1 cellular context compared by ENCODE assay signal in the genomic region with DNA sequence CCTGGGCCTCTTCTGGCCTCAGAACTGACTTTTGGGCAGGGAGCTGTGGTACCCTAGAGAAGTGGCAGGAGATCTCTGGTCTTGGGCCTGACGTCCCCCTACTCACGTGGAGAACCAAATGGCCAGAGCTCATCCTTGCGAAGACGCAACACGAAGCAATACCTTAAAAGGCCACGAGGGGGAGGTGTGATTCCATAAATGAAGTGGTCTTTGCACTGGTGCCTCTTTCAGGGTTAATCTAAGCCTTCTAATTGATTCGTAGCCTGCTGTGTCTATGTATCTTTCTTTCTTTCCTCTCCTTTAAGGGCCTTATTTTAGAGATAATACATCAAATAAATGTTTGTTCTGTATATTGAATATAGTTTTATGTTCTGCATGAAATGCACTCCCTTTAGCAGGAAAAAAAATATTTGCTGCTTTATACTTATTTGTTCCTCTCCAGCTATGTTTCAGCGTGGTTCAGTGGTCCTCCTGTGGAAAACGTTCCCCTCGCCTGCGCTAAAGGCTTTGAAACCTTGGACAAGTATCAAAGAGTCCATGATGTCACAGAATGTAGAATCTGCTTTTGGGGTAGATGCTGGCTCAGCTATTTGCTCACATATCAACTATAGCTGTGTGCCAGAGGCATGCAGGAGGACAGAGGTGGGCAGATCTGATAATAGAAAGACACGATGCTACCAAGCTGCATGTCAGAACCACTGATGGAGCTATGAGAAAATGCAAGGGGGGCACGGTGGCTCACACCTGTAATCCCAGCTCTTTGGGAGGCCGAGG.
TF ChIP-seq lines count a peak whose summit lies in the region.

No MANE protein-coding gene starts in this region.

TF ChIP-seq in HEK293, 187 proteins besides CTCF, POLR2A, EP300 and RAD21 (continued from another document):
- TF ChIP-seq, protein P1, sequence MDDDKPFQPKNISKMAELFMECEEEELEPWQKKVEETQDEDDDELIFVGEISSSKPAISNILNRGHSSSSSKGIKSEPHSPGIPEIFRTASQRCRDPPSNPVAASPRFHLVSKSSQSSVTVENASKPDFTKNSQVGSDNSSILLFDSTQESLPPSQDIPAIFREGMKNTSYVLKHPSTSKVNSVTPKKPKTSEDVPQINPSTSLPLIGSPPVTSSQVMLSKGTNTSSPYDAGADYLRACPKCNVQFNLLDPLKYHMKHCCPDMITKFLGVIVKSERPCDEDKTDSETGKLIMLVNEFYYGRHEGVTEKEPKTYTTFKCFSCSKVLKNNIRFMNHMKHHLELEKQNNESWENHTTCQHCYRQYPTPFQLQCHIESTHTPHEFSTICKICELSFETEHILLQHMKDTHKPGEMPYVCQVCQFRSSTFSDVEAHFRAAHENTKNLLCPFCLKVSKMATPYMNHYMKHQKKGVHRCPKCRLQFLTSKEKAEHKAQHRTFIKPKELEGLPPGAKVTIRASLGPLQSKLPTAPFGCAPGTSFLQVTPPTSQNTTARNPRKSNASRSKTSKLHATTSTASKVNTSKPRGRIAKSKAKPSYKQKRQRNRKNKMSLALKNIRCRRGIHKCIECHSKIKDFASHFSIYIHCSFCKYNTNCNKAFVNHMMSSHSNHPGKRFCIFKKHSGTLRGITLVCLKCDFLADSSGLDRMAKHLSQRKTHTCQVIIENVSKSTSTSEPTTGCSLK (tag by site-specific recombination; IDR thresholded peaks at IDR 0.05), result no peak
- TF ChIP-seq ZNF157 (tag by site-specific recombination; IDR thresholded peaks at IDR 0.05) (no peak), ZXDB (tag by site-specific recombination; IDR thresholded peaks at IDR 0.05) (no peak), ZNF274 (IDR thresholded peaks at IDR 0.05; ENCODE audit: low read length) (no peak), ZNF274 (tag by site-specific recombination; IDR thresholded peaks at IDR 0.05; ENCODE audit: borderline replicate concordance) (no peak), ZNF501 (tag by site-specific recombination; IDR thresholded peaks at IDR 0.05) (no peak), ZNF747 (tag by site-specific recombination; IDR thresholded peaks at IDR 0.05) (no peak), ZNF660 (tag by site-specific recombination; IDR thresholded peaks at IDR 0.05) (0 out of 2 replicates have a peak, but pooled peaks have one; percentile 37)
- TF ChIP-seq, protein P2, sequence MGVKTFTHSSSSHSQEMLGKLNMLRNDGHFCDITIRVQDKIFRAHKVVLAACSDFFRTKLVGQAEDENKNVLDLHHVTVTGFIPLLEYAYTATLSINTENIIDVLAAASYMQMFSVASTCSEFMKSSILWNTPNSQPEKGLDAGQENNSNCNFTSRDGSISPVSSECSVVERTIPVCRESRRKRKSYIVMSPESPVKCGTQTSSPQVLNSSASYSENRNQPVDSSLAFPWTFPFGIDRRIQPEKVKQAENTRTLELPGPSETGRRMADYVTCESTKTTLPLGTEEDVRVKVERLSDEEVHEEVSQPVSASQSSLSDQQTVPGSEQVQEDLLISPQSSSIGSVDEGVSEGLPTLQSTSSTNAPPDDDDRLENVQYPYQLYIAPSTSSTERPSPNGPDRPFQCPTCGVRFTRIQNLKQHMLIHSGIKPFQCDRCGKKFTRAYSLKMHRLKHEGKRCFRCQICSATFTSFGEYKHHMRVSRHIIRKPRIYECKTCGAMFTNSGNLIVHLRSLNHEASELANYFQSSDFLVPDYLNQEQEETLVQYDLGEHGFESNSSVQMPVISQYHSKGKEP (tag by site-specific recombination; IDR thresholded peaks at IDR 0.05), result no peak
